In genomic region chr5:177875907-177876253, GRCh38 we compare ENCODE assay signal across 7 cellular contexts.
DNase-seq lines count a peak whose midpoint lies in the region; ATAC-seq and TF ChIP-seq lines count a peak whose summit lies in the region.
"Not testable (repeated sequence)": the region's sequence is repeated elsewhere in the genome, so short reads cannot be mapped to it uniquely, and the experiment has no call there.

No MANE protein-coding gene starts in this region.

- not testable (repeated sequence) for H3K27ac ChIP-seq in Panc1 (ENCODE audit: low read length); esophagus (ENCODE audit: low read depth in 2 of 2, low read length in 1 of 2)

- BruUV-seq in Panc1 (replicated peaks; lab: Mats Ljungman, UMichigan): not testable (repeated sequence)

- H3K4me1 ChIP-seq in Panc1 (ENCODE audit: control insufficient read depth, insufficient read depth, low read length); esophagus (ENCODE audit: control insufficient read depth in 2 of 2, insufficient read depth in 2 of 2, low read length in 1 of 2): not testable (repeated sequence)

- CTCF ChIA-PET in Panc1 (lab: Charles Lee): not testable (repeated sequence)

- H3K36me3 ChIP-seq in Panc1 (ENCODE audit: control insufficient read depth, insufficient read depth, low read length); esophagus (ENCODE audit: control insufficient read depth in 2 of 2, insufficient read depth in 2 of 2, low read length in 1 of 2): not testable (repeated sequence)

- intact Hi-C loops in Panc1 (cut with micrococcal nuclease; ENCODE audit: unreplicated experiment): not testable (repeated sequence)

- not testable (repeated sequence) for H3K9me3 Mint-ChIP-seq in activated naive CD8-positive, alpha-beta T cell (ENCODE audit: low read depth); immature natural killer cell; osteocyte (ENCODE audit: unreplicated experiment)

- H3K4me3 ChIP-seq in GM08714 (ENCODE audit: low read length) (peak overlapping the region; percentile 60; the same call in 1 of the 2 replicates), Panc1 (ENCODE audit: low read depth in 2 of 2, low read length in 2 of 2) (peak overlapping the region; percentile 35 to 40), esophagus (ENCODE audit: low read depth in 1 of 2, low read length in 2 of 2) (peak overlapping the region; percentile 34 to 39)

- not testable (repeated sequence) for DNase-seq in Panc1 (ENCODE audit: low read depth, low spot score); immature natural killer cell; osteocyte (ENCODE audit: extremely low spot score, unreplicated experiment)

- not testable (repeated sequence) for H3K9me3 ChIP-seq in Panc1 (ENCODE audit: control insufficient read depth, insufficient read depth, low read depth, low read length); esophagus (ENCODE audit: control insufficient read depth in 2 of 2, insufficient read depth in 1 of 2, low read depth in 1 of 2, low read length in 1 of 2)

- H3K36me3 Mint-ChIP-seq in activated naive CD8-positive, alpha-beta T cell; immature natural killer cell; osteocyte (ENCODE audit: unreplicated experiment): not testable (repeated sequence)

- peak overlapping the region; percentile 74 for H3K4me3 Mint-ChIP-seq in activated naive CD8-positive, alpha-beta T cell
- H3K4me3 Mint-ChIP-seq in immature natural killer cell (peak overlapping the region; percentile 61 to 83 (median 72)), osteocyte (ENCODE audit: unreplicated experiment) (peak overlapping the region; percentile 63)

- TF ChIP-seq CTCF in Panc1 (IDR thresholded peaks at IDR 0.05); osteocyte (IDR thresholded peaks at IDR 0.05): not testable (repeated sequence)

- not testable (repeated sequence) for H3K27ac Mint-ChIP-seq in activated naive CD8-positive, alpha-beta T cell; immature natural killer cell; osteocyte (ENCODE audit: unreplicated experiment)

- H3K4me1 Mint-ChIP-seq in activated naive CD8-positive, alpha-beta T cell (ENCODE audit: low read depth); immature natural killer cell; osteocyte (ENCODE audit: unreplicated experiment): not testable (repeated sequence)

- H3K27me3 ChIP-seq in Panc1 (ENCODE audit: control insufficient read depth, insufficient read depth, low read length); esophagus (ENCODE audit: control insufficient read depth in 1 of 2, insufficient read depth in 2 of 2, low read length in 2 of 2): not testable (repeated sequence)

- H3K27me3 Mint-ChIP-seq in activated naive CD8-positive, alpha-beta T cell; immature natural killer cell (ENCODE audit: low read depth in 3 of 3); osteocyte (ENCODE audit: unreplicated experiment): not testable (repeated sequence)

- in situ Hi-C loops in Panc1 (cut with HindIII; ENCODE audit: low pct_unique_long_range_greater_than_20kb, low sequenced_read_pairs): not testable (repeated sequence)

- POLR2A ChIA-PET in Panc1 (lab: Charles Lee): not testable (repeated sequence)

- WGBS in esophagus, 2 donors: 0 to 1% methylated on average over 6 of the region's 15 CpGs

- peak; percentile 30 for ATAC-seq in HG02970 (IDR thresholded peaks at IDR 0.05; ENCODE audit: low FRiP score, unreplicated experiment)
- ATAC-seq in Panc1: peak; percentile 63
